1 cellular context compared by ENCODE assay signal in genomic region chrX:104918122-104918521, GRCh38.
TF ChIP-seq lines count a peak whose summit lies in the region.

No MANE protein-coding gene starts in this region.

TF ChIP-seq in GM12878, 131 proteins besides CTCF, POLR2A, EP300 and RAD21 (continued from another document):
- no peak for TF ChIP-seq IRF3 (IDR thresholded peaks at IDR 0.05)
- TF ChIP-seq ZNF384 (IDR thresholded peaks at IDR 0.05; ENCODE audit: borderline replicate concordance, low read depth, low read length), result peak; percentile 29; the same call in 1 of the 2 replicates
- TF ChIP-seq IKZF1 (conservative IDR thresholded peaks at IDR 0.05), result peak; percentile 34; the same call in 1 of the 2 replicates
- TF ChIP-seq IKZF2 (IDR thresholded peaks at IDR 0.05), result peak; percentile 31 to 63; a peak in 2 of 4 replicates
- TF ChIP-seq ZBTB40 (IDR thresholded peaks at IDR 0.05; ENCODE audit: borderline replicate concordance), result no peak
- TF ChIP-seq IRF4 (IDR thresholded peaks at IDR 0.05; ENCODE audit: low read depth, low read length), result no peak
- TF ChIP-seq DPF2 (IDR thresholded peaks at IDR 0.05), result 0 out of 2 replicates have a peak, but pooled peaks have one; percentile 52
- no peak for TF ChIP-seq ZBTB11 (CRISPR knock-in tag; IDR thresholded peaks at IDR 0.05)
TF ChIP-seq in GM12878: peak in this region for 11.
